8 cellular contexts compared by ENCODE assay signal in genomic region chr19:12721656-12722565, GRCh38. TPM values are rescaled to one million over a fixed set of nuclear protein-coding genes. Genes with fewer than 3 reads are reported as not detected.
DNase-seq lines count a peak whose midpoint lies in the region; ATAC-seq and TF ChIP-seq lines count a peak whose summit lies in the region.

No MANE protein-coding gene starts in this region.

- H3K36me3 ChIP-seq in RWPE2 (ENCODE audit: low read depth) (peaks cover 27% of the 10 kb centered on the region), heart left ventricle (peaks cover 0 to 24% (median 21%) of the 10 kb centered on the region in 9 donors), trophoblast cell (ENCODE audit: control insufficient read depth in 1 of 2, insufficient read depth in 2 of 2, low read length in 2 of 2) (peaks cover 18% of the 10 kb centered on the region in 2 experiments)

- H3K18ac ChIP-seq in trophoblast cell (ENCODE audit: low read length) = peak overlapping the region; percentile 74

- peak overlapping the region; percentile 99 for H3K4ac ChIP-seq in trophoblast cell (ENCODE audit: low read depth, low read length)

- peak overlapping the region; percentile 52 for H2BK12ac ChIP-seq in trophoblast cell (ENCODE audit: low read length)

- peak overlapping the region; percentile 93 for H3K14ac ChIP-seq in trophoblast cell (ENCODE audit: low read length)

- H3K27me3 ChIP-seq in RWPE2 (ENCODE audit: insufficient read depth, poor library complexity, severe bottlenecking) (no peaks in the 10 kb centered on the region), heart left ventricle (no peaks in the 10 kb centered on the region), trophoblast cell (ENCODE audit: insufficient read depth, low read length) (no peaks in the 10 kb centered on the region)

- peak; percentile 30 for ATAC-seq in GM18909 (IDR thresholded peaks at IDR 0.05; ENCODE audit: poor library complexity, unreplicated experiment)
- peak; percentile 23 for ATAC-seq in HG03442 (IDR thresholded peaks at IDR 0.05; ENCODE audit: unreplicated experiment)
- ATAC-seq in RWPE2 (ENCODE audit: low read depth) = peak; percentile 40
- peak in 3 of 4 donors; percentile 46 to 66 (median 59) for ATAC-seq in heart left ventricle

- peak overlapping the region; percentile 95 for H2BK120ac ChIP-seq in trophoblast cell (ENCODE audit: insufficient read depth, low read length, poor library complexity)

- peak overlapping the region; percentile 8 for H2AFZ ChIP-seq in trophoblast cell (ENCODE audit: insufficient read depth, low read length, poor library complexity)

- peak overlapping the region; percentile 86 for H4K8ac ChIP-seq in trophoblast cell (ENCODE audit: low read depth, low read length)

- H3K4me1 ChIP-seq in RWPE2 (ENCODE audit: insufficient read depth, poor library complexity, severe bottlenecking) (no peaks in the 10 kb centered on the region), heart left ventricle (peaks cover 4 to 44% (median 33%) of the 10 kb centered on the region in 12 donors), trophoblast cell (ENCODE audit: control insufficient read depth in 1 of 2, insufficient read depth in 2 of 2, low read length in 2 of 2) (peaks cover 3 to 5% of the 10 kb centered on the region in 2 experiments)

- TF ChIP-seq POLR2A in heart left ventricle (IDR thresholded peaks at IDR 0.05) = no peak

- TF ChIP-seq CTCF in RWPE2 (IDR thresholded peaks at IDR 0.05; ENCODE audit: poor library complexity, severe bottlenecking) (no peak), heart left ventricle (IDR thresholded peaks at IDR 0.05) (no peak)

- peaks cover 23% of the 10 kb centered on the region for H3K79me2 ChIP-seq in trophoblast cell (ENCODE audit: control insufficient read depth, insufficient read depth, low read length, poor library complexity)

- WGBS in heart left ventricle, 4 donors = 0 to 1% (median 1%) methylated on average over 32 to 65 of the region's 65 CpGs
- WGBS in trophoblast cell (ENCODE audit: extremely low coverage, insufficient coverage, insufficient read length) = no CpG with 5 or more reads among the region's 65 CpGs

- DNase-seq in AG20443 (ENCODE audit: low spot score) = peak; percentile 84
- no peak for DNase-seq in RWPE2 (ENCODE audit: low spot score)
- peak; percentile 64 for DNase-seq in amniotic epithelial cell (ENCODE audit: low read depth)
- DNase-seq in heart left ventricle = peak; percentile 69 to 80 (median 72)
- DNase-seq in trophoblast cell = peak in 1 of 2 donors; percentile 11
- DNase-seq in NCI-H187 treated with DMSO at 0.1 percent for 48 hours (lab: John Stamatoyannopoulos, UW) = no peak

- peak overlapping the region; percentile 72 for H3K4me3 ChIP-seq in RWPE2 (ENCODE audit: severe bottlenecking)
- peak overlapping the region; percentile 65 to 98 (median 79) for H3K4me3 ChIP-seq in heart left ventricle
- H3K4me3 ChIP-seq in trophoblast cell (ENCODE audit: low read depth, low read length) = peak overlapping the region; percentile 83

- H4K91ac ChIP-seq in trophoblast cell (ENCODE audit: low read depth, low read length) = peak overlapping the region; percentile 95

- H3K27ac ChIP-seq in RWPE2 (ENCODE audit: poor library complexity, severe bottlenecking) = peak overlapping the region; percentile 76
- H3K27ac ChIP-seq in heart left ventricle = peak overlapping the region; percentile 88 to 98 (median 96)
- peak overlapping the region; percentile 96 for H3K27ac ChIP-seq in trophoblast cell (ENCODE audit: low read depth, low read length)

- peak overlapping the region; percentile 59 for H2AK5ac ChIP-seq in trophoblast cell (ENCODE audit: low read length)

- H3K9me3 ChIP-seq in RWPE2 (ENCODE audit: severe bottlenecking) (no peaks in the 10 kb centered on the region), heart left ventricle (no peaks in the 10 kb centered on the region), trophoblast cell (ENCODE audit: insufficient read depth, low read depth, low read length) (no peaks in the 10 kb centered on the region)

- H2BK5ac ChIP-seq in trophoblast cell (ENCODE audit: low read depth, low read length, poor library complexity) = peak overlapping the region; percentile 93

- intact Hi-C loops in heart left ventricle (cut with DNase I) = loop anchor here in 4 of 10 donors (2.0 to 5.0 kb wide), 3 partner anchors 15 to 80 kb away; partner anchors contain the start of genes PRDX2 (in 2 of the 4), THSD8 (in 2 of the 4), DHPS (in 1 of the 4) and GET3 (in 1 of the 4)

- peak overlapping the region; percentile 74 for H4K12ac ChIP-seq in trophoblast cell (ENCODE audit: low read depth, low read length)

- H3K23ac ChIP-seq in trophoblast cell (ENCODE audit: low read length) = no peak overlapping the region

- peak overlapping the region; percentile 86 for H3K4me2 ChIP-seq in trophoblast cell (ENCODE audit: low read length)

- H3K9ac ChIP-seq in trophoblast cell (ENCODE audit: low read length) = peak overlapping the region; percentile 95

- peaks cover 22% of the 10 kb centered on the region for H3K79me1 ChIP-seq in trophoblast cell (ENCODE audit: low read length)

RNA-seq across cellular contexts. Expression of gene TNPO2, which starts 1.8 kb away (rescaled TPM):
- total RNA-seq in heart left ventricle = 10 to 100 TPM; 33.7 to 57.4 (median 42.6) TPM
- 10 to 100 TPM; 18.0 to 29.2 TPM for polyA plus RNA-seq in heart left ventricle
- polyA plus RNA-seq in trophoblast cell (2013) = 29.5 and 30.4 TPM in 2 replicates

RNA-seq across cellular contexts. Expression of gene TRIR, which starts 12.6 kb away (rescaled TPM):
- 100 to 1,000 TPM in 6 of 9 donors, 10 to 100 TPM in 3; 90.4 to 305 (median 118) TPM for total RNA-seq in heart left ventricle
- 100 to 1,000 TPM; 226 to 234 TPM for polyA plus RNA-seq in heart left ventricle
- 232 and 239 TPM in 2 replicates for polyA plus RNA-seq in trophoblast cell (2013)

RNA-seq across cellular contexts. Expression of gene GET3, which starts 15.4 kb away (rescaled TPM):
- total RNA-seq in heart left ventricle = 10 to 100 TPM; 54.3 to 81.5 (median 61.8) TPM
- polyA plus RNA-seq in heart left ventricle = 100 to 1,000 TPM in 1 of 2 donors, 10 to 100 TPM in 1; 76.3 to 133 TPM
- polyA plus RNA-seq in trophoblast cell (2013) = 54.8 and 55.0 TPM in 2 replicates

RNA-seq across cellular contexts. Expression of gene FBXW9, which starts 25.5 kb away (rescaled TPM):
- 1 to 10 TPM; 1.5 to 3.6 (median 2.4) TPM for total RNA-seq in heart left ventricle
- 1 to 10 TPM; 1.0 to 5.0 TPM for polyA plus RNA-seq in heart left ventricle
- polyA plus RNA-seq in trophoblast cell (2013) = 4.9 and 5.3 TPM in 2 replicates

RNA-seq across cellular contexts. Expression of gene BEST2, which starts 29.7 kb away (rescaled TPM):
- not detected for total RNA-seq in heart left ventricle
- polyA plus RNA-seq in heart left ventricle = not detected
- polyA plus RNA-seq in trophoblast cell (2013) = 0.01 and 0.04 TPM in 2 replicates

Comparison
In these comparisons a context has a peak if more than half of its experiments do, and no peak if none do; other contexts are left out.
1. DNase-seq: peak in AG20443 (single experiment), amniotic epithelial cell (single experiment) and heart left ventricle (5 of 5); none in RWPE2 (single experiment) and NCI-H187 treated with DMSO at 0.1 percent for 48 hours (single experiment).
2. Peak in every context shown above with its lines, with median percentiles within 50 percentile points of each other: ATAC-seq, H3K27ac ChIP-seq and H3K4me3 ChIP-seq.